8 cellular contexts compared by ENCODE assay signal in the genomic region with DNA sequence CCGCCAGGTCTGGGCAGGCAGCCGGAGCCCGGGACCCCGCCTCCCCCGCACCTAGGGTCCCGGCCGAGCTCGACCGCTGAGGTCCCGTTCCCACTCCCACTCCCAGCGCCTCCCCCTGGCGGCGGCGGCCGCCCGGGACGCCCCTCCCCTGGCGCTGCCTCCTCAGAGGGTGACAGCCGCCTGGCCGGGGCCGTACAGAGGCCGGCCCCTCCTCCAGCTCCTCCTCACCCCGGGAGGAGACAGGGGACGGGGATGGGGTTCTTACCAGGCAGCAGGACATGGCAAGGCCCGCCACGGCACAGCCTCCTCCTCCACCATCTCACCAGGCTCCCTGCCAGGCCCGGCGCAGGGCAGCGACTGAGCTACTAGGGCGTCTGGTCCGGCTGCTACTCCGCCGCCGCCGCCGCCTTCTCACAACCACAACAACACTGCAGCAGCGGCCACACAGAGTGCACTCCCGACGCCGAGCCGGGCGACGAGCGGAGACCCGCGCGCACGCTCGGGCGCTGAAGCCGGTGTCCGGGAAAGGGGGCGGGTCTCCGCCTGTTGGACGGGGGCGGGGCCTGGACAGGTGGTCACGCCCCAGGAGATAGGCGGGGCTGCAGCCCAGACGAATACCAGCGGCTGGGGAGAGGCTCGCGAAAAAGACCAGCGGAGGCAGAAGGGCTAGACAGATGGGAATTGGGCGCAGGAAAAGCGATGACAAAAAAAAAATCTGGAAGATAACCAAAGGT.
DNase-seq lines count a peak whose midpoint lies in the region; ATAC-seq, FAIRE-seq and TF ChIP-seq lines count a peak whose summit lies in the region.
"Not testable (repeated sequence)": the region's sequence is repeated elsewhere in the genome, so short reads cannot be mapped to it uniquely, and the experiment has no call there.

No MANE protein-coding gene starts in this region.

- not testable (repeated sequence) for H3K4me1 Mint-ChIP-seq in naive B cell; stimulated activated memory B cell treated with anti-CD40 and anti-IgM and Interleukin-4, amounts not matched to agents 10 μg/mL and 1 μg/mL and 100 μg/mL, for 72 hours

- DNase-seq in DND-41; GM12878 (ENCODE audit: low read depth, low spot score): not testable (repeated sequence)
- DNase-seq in activated CD4-positive, CD25-positive, alpha-beta regulatory T cell treated with anti-CD3 and anti-CD28 coated beads, Interleukin-2, amount 50 U/mL, for 16 hours (ENCODE audit: low read depth, low spot score), result peak; percentile 18
- DNase-seq in activated T-cell treated with anti-CD3 and anti-CD28 coated beads for 1 hour (ENCODE audit: low read depth) (peak; percentile 26), heart left ventricle (peak in 2 of 5 donors; percentile 26 to 53), naive B cell (peak; percentile 7)
- peak; percentile 62 for DNase-seq in stimulated activated CD4-positive, alpha-beta T cell treated with anti-CD3 and anti-CD28 coated beads, Interleukin-4, amount 100 ng/mL, for 1 hour

- not testable (repeated sequence) for H3K27ac Mint-ChIP-seq in naive B cell; stimulated activated memory B cell treated with anti-CD40 and anti-IgM and Interleukin-4, amounts not matched to agents 10 μg/mL and 1 μg/mL and 100 μg/mL, for 72 hours

- TF ChIP-seq EP300 in GM12878 (IDR thresholded peaks at IDR 0.05; ENCODE audit: borderline replicate concordance in 1 of 2, control insufficient read depth in 1 of 2, low read depth in 2 of 2, low read length in 2 of 2), result not testable (repeated sequence)

- H3K4me1 ChIP-seq in DND-41 (ENCODE audit: insufficient read depth, low read length); GM12878 (ENCODE audit: control insufficient read depth, insufficient read depth, low read length); heart left ventricle: not testable (repeated sequence)

- H3K36me3 Mint-ChIP-seq in naive B cell; stimulated activated memory B cell treated with anti-CD40 and anti-IgM and Interleukin-4, amounts not matched to agents 10 μg/mL and 1 μg/mL and 100 μg/mL, for 72 hours: not testable (repeated sequence)

- H3K4me3 ChIP-seq in DND-41 (ENCODE audit: low read depth in 1 of 2, low read length in 2 of 2); GM12878: not testable (repeated sequence)
- H3K4me3 ChIP-seq in heart left ventricle, result peak overlapping the region in 3 of 12 donors; percentile 30 to 47 (median 38)

- intact Hi-C loops in GM12878 (cut with micrococcal nuclease; ENCODE audit: unreplicated experiment); heart left ventricle (cut with DNase I): not testable (repeated sequence)

- CTCF ChIA-PET in GM12878 (lab: Yijun Ruan, JAX), result not testable (repeated sequence)

- not testable (repeated sequence) for H3K27me3 Mint-ChIP-seq in naive B cell; stimulated activated memory B cell treated with anti-CD40 and anti-IgM and Interleukin-4, amounts not matched to agents 10 μg/mL and 1 μg/mL and 100 μg/mL, for 72 hours

- WGBS in GM12878 (ENCODE audit: insufficient coverage, insufficient replicate concordance, low lambda C conversion rate, missing lambda C conversion rate), result no CpG with 5 or more reads among the region's 65 CpGs
- WGBS in heart left ventricle, 4 donors, result 40 to 60% methylated on average over 20 to 25 of the region's 65 CpGs; no CpG with 5 or more reads in 2 of the 4 donors

- TF ChIP-seq RAD21 in GM12878 (IDR thresholded peaks at IDR 0.05; ENCODE audit: insufficient read depth, low read depth, low read length), result not testable (repeated sequence)

- RAD21 ChIA-PET in GM12878 (lab: Charles Lee; ENCODE audit: unreplicated experiment), result not testable (repeated sequence)

- ATAC-seq in DND-41 (ENCODE audit: insufficient read depth, low read depth) (peak; percentile 74), GM12878 (peak; percentile 69), heart left ventricle (peak in 3 of 4 donors; percentile 69 to 88 (median 84)), naive B cell (ENCODE audit: low read depth in 2 of 2) (peak in 1 of 2 donors; percentile 40)
- peak; percentile 60 for ATAC-seq in stimulated activated memory B cell treated with anti-CD40 and anti-IgM and Interleukin-4, amounts not matched to agents 10 μg/mL and 1 μg/mL and 100 μg/mL, for 72 hours

- POLR2A ChIA-PET in GM12878 (lab: Charles Lee), result not testable (repeated sequence)

- in situ Hi-C loops in GM12878 (cut with MboI), result not testable (repeated sequence)

- H3K4me2 ChIP-seq in DND-41 (ENCODE audit: insufficient read depth, low read length); GM12878 (ENCODE audit: control insufficient read depth, insufficient read depth): not testable (repeated sequence)

- H3K9me3 ChIP-seq in DND-41 (ENCODE audit: insufficient read depth, low read length, severe bottlenecking); GM12878 (replicated peaks; ENCODE audit: control insufficient read depth, insufficient read depth, low read length); heart left ventricle: not testable (repeated sequence)

- FAIRE-seq in GM12878 (lab: Jason Lieb, UNC), result not testable (repeated sequence)

- not testable (repeated sequence) for H3K9me3 Mint-ChIP-seq in naive B cell; stimulated activated memory B cell treated with anti-CD40 and anti-IgM and Interleukin-4, amounts not matched to agents 10 μg/mL and 1 μg/mL and 100 μg/mL, for 72 hours

- SMC1A ChIA-PET in GM12878 (lab: Charles Lee; ENCODE audit: uncharacterized antibody, unreplicated experiment), result not testable (repeated sequence)

- H3K27ac ChIP-seq in DND-41 (ENCODE audit: low read length); GM12878 (ENCODE audit: control insufficient read depth, insufficient read depth); heart left ventricle: not testable (repeated sequence)

- H3K27me3 ChIP-seq in DND-41 (ENCODE audit: insufficient read depth, low read length, poor library complexity); GM12878 (replicated peaks in 1 of 2; ENCODE audit: control insufficient read depth in 2 of 2, insufficient read depth in 2 of 2, low read length in 1 of 2); heart left ventricle: not testable (repeated sequence)

- H3K36me3 ChIP-seq in DND-41 (ENCODE audit: insufficient read depth, low read length); GM12878 (ENCODE audit: control insufficient read depth in 2 of 2, insufficient read depth in 2 of 2, low read length in 1 of 2); heart left ventricle: not testable (repeated sequence)

- H4K20me1 ChIP-seq in DND-41 (ENCODE audit: insufficient read depth, low read length); GM12878 (ENCODE audit: control insufficient read depth, insufficient read depth): not testable (repeated sequence)

- TF ChIP-seq POLR2A in GM12878 (IDR thresholded peaks at IDR 0.05; ENCODE audit: low read depth, low read length); heart left ventricle (IDR thresholded peaks at IDR 0.05): not testable (repeated sequence)

- not testable (repeated sequence) for H3K9ac ChIP-seq in DND-41 (ENCODE audit: low read depth, low read length); GM12878 (ENCODE audit: control insufficient read depth, insufficient read depth, low read length)

- H2AFZ ChIP-seq in DND-41 (ENCODE audit: low read depth, low read length); GM12878 (ENCODE audit: control insufficient read depth, low read depth, low read length): not testable (repeated sequence)

- not testable (repeated sequence) for H3K79me2 ChIP-seq in DND-41 (ENCODE audit: insufficient read depth, low read length); GM12878 (ENCODE audit: control insufficient read depth, insufficient read depth, low read length)

- not testable (repeated sequence) for BruUV-seq in GM12878 (replicated peaks; lab: Mats Ljungman, UMichigan)

- H3K4me3 Mint-ChIP-seq in naive B cell, result peak overlapping the region in 4 of 8 donors; percentile 25 to 39 (median 32)
- not testable (repeated sequence) for H3K4me3 Mint-ChIP-seq in stimulated activated memory B cell treated with anti-CD40 and anti-IgM and Interleukin-4, amounts not matched to agents 10 μg/mL and 1 μg/mL and 100 μg/mL, for 72 hours

- TF ChIP-seq CTCF in DND-41 (IDR thresholded peaks at IDR 0.05; ENCODE audit: borderline replicate concordance, extremely low read depth, low read length, poor library complexity, severe bottlenecking); GM12878 (IDR thresholded peaks at IDR 0.05 in 2 of 3, conservative IDR thresholded peaks at IDR 0.05 in 1 of 3; ENCODE audit: control insufficient read depth in 2 of 3, extremely low read depth in 1 of 3, insufficient read depth in 1 of 3, low read depth in 3 of 3, low read length in 3 of 3); heart left ventricle (IDR thresholded peaks at IDR 0.05): not testable (repeated sequence)
